8 cellular contexts compared by ENCODE assay signal in the genomic region with DNA sequence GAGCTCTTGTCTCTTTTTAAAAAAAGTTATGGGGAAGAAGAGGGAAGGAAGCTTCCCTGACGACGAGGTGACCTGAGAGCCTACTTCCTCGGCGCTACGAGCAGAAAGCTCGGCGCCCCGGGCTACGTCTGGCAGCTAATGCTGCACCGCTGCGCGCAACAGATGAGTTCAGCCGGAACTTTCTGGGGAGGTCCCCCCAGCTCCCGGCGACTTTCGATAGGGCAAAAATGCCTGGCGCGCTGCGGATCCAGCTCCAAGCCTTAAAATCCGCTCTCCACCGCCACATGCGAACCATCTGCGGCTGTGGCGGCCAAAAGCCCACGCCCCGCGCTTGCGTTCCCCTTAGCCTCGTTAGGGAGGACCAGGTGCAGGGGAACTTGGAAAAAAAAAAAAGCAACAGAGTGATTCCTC. TPM values are rescaled to one million over a fixed set of nuclear protein-coding genes. Genes with fewer than 3 reads are reported as not detected.
DNase-seq lines count a peak whose midpoint lies in the region; ATAC-seq and TF ChIP-seq lines count a peak whose summit lies in the region.

No MANE protein-coding gene starts in this region.

- intact Hi-C loops in PC-9 (cut with micrococcal nuclease; ENCODE audit: unreplicated experiment): loop anchor here (1.0 to 2.0 kb wide), 2 partner anchors 15 to 63 kb away; a partner anchor contains a TSS
- intact Hi-C loops in activated T-helper 1 cell treated with anti-CD3 and anti-CD28 coated beads, Interleukin-12 subunit alpha, Interleukin-12 subunit beta, Interleukin-2, Interleukin-4 antibody, amounts not matched to agents 30 ng/mL and 10 ng/mL and 1 ng/mL, durations not matched to agents 14 hours and 24 hours and 36 hours (cut with micrococcal nuclease): loop anchor here (1.0 to 5.0 kb wide), 7 partner anchors 14 to 800 kb away; a partner anchor contains a TSS
- intact Hi-C loops in stomach (cut with DNase I; ENCODE audit: low total_unique reads): no loop called here

- H3K79me2 ChIP-seq in ACC112 (ENCODE audit: control insufficient read depth, insufficient read depth, low read length, unreplicated experiment): peaks cover 49% of the 10 kb centered on the region
- peaks cover 45% of the 10 kb centered on the region for H3K79me2 ChIP-seq in PC-9 (ENCODE audit: low read depth)
- H3K79me2 ChIP-seq in fibroblast of lung (ENCODE audit: control insufficient read depth, insufficient read depth, low read length): peaks cover 46% of the 10 kb centered on the region

- H3K4me1 Mint-ChIP-seq in activated T-helper 1 cell treated with anti-CD3 and anti-CD28 coated beads, Interleukin-12 subunit alpha, Interleukin-12 subunit beta, Interleukin-2, Interleukin-4 antibody, amounts not matched to agents 30 ng/mL and 10 ng/mL and 1 ng/mL, durations not matched to agents 14 hours and 24 hours and 36 hours (ENCODE audit: low read depth): peaks cover 50% of the 10 kb centered on the region
- peaks cover 15 to 30% of the 10 kb centered on the region in 2 donors for H3K4me1 Mint-ChIP-seq in natural killer cell treated with Interleukin-12 subunit alpha and Interleukin-12 subunit beta and Interleukin-15 and Interleukin-18, amount 100 ng/mL, for 72 hours (ENCODE audit: low read depth in 2 of 2)

- POLR2A ChIA-PET in PC-9 (lab: Charles Lee; ENCODE audit: unreplicated experiment): interaction anchor here (0.6 to 1.7 kb wide), 5 partner anchors 13 to 364 kb away, joined by 3 to 30 read pairs (median 4); no protein-coding TSS in a partner anchor

- peaks cover 15% of the 10 kb centered on the region for H3K36me3 Mint-ChIP-seq in activated T-helper 1 cell treated with anti-CD3 and anti-CD28 coated beads, Interleukin-12 subunit alpha, Interleukin-12 subunit beta, Interleukin-2, Interleukin-4 antibody, amounts not matched to agents 30 ng/mL and 10 ng/mL and 1 ng/mL, durations not matched to agents 14 hours and 24 hours and 36 hours (ENCODE audit: low read depth)
- no peaks in the 10 kb centered on the region for H3K36me3 Mint-ChIP-seq in natural killer cell treated with Interleukin-12 subunit alpha and Interleukin-12 subunit beta and Interleukin-15 and Interleukin-18, amount 100 ng/mL, for 72 hours

- H3K9me3 Mint-ChIP-seq in activated T-helper 1 cell treated with anti-CD3 and anti-CD28 coated beads, Interleukin-12 subunit alpha, Interleukin-12 subunit beta, Interleukin-2, Interleukin-4 antibody, amounts not matched to agents 30 ng/mL and 10 ng/mL and 1 ng/mL, durations not matched to agents 14 hours and 24 hours and 36 hours: no peaks in the 10 kb centered on the region
- no peaks in the 10 kb centered on the region for H3K9me3 Mint-ChIP-seq in natural killer cell treated with Interleukin-12 subunit alpha and Interleukin-12 subunit beta and Interleukin-15 and Interleukin-18, amount 100 ng/mL, for 72 hours

- no peak for TF ChIP-seq EP300 in stomach (IDR thresholded peaks at IDR 0.05)

- H3K27ac Mint-ChIP-seq in activated T-helper 1 cell treated with anti-CD3 and anti-CD28 coated beads, Interleukin-12 subunit alpha, Interleukin-12 subunit beta, Interleukin-2, Interleukin-4 antibody, amounts not matched to agents 30 ng/mL and 10 ng/mL and 1 ng/mL, durations not matched to agents 14 hours and 24 hours and 36 hours: peak overlapping the region; percentile 94
- peak overlapping the region; percentile 84 to 97 for H3K27ac Mint-ChIP-seq in natural killer cell treated with Interleukin-12 subunit alpha and Interleukin-12 subunit beta and Interleukin-15 and Interleukin-18, amount 100 ng/mL, for 72 hours

- peak overlapping the region; percentile 96 for H3K4me3 Mint-ChIP-seq in activated T-helper 1 cell treated with anti-CD3 and anti-CD28 coated beads, Interleukin-12 subunit alpha, Interleukin-12 subunit beta, Interleukin-2, Interleukin-4 antibody, amounts not matched to agents 30 ng/mL and 10 ng/mL and 1 ng/mL, durations not matched to agents 14 hours and 24 hours and 36 hours
- H3K4me3 Mint-ChIP-seq in natural killer cell treated with Interleukin-12 subunit alpha and Interleukin-12 subunit beta and Interleukin-15 and Interleukin-18, amount 100 ng/mL, for 72 hours: peak overlapping the region; percentile 94

- H3K27me3 ChIP-seq in ACC112 (ENCODE audit: insufficient read depth, low read length) (no peaks in the 10 kb centered on the region), PC-9 (ENCODE audit: insufficient read depth, low read depth) (no peaks in the 10 kb centered on the region), fibroblast of lung (ENCODE audit: control insufficient read depth, insufficient read depth, low read length) (no peaks in the 10 kb centered on the region), stomach (no peaks in the 10 kb centered on the region)

- no peaks in the 10 kb centered on the region for H3K9me2 ChIP-seq in PC-9 (ENCODE audit: insufficient read depth)

- H3K27me3 Mint-ChIP-seq in activated T-helper 1 cell treated with anti-CD3 and anti-CD28 coated beads, Interleukin-12 subunit alpha, Interleukin-12 subunit beta, Interleukin-2, Interleukin-4 antibody, amounts not matched to agents 30 ng/mL and 10 ng/mL and 1 ng/mL, durations not matched to agents 14 hours and 24 hours and 36 hours (ENCODE audit: insufficient read depth): peaks cover 2% of the 10 kb centered on the region
- no peaks in the 10 kb centered on the region for H3K27me3 Mint-ChIP-seq in natural killer cell treated with Interleukin-12 subunit alpha and Interleukin-12 subunit beta and Interleukin-15 and Interleukin-18, amount 100 ng/mL, for 72 hours

- no peak for TF ChIP-seq CTCF in PC-9 (conservative IDR thresholded peaks at IDR 0.05)
- no peak for TF ChIP-seq CTCF in fibroblast of lung (conservative IDR thresholded peaks at IDR 0.05 in 1 of 2, IDR thresholded peaks at IDR 0.05 in 1 of 2; ENCODE audit: low read depth in 1 of 2, low read length in 2 of 2)
- no peak for TF ChIP-seq CTCF in stomach (IDR thresholded peaks at IDR 0.05)

- H3K4me3 ChIP-seq in ACC112 (ENCODE audit: low read depth, low read length) (peak overlapping the region; percentile 94), PC-9 (peak overlapping the region; percentile 93), fibroblast of lung (replicated peaks in 1 of 4; ENCODE audit: control extremely low read depth in 1 of 4, insufficient read depth in 1 of 4, low read depth in 3 of 4, low read length in 4 of 4) (peak overlapping the region; percentile 35 to 99 (median 94)), stomach (peak overlapping the region; percentile 66 to 91 (median 84))

- H3K4me2 ChIP-seq in PC-9: peak overlapping the region; percentile 88
- H3K4me2 ChIP-seq in fibroblast of lung (ENCODE audit: extremely low read depth, insufficient read depth, low read length): peak overlapping the region; percentile 94

- TF ChIP-seq POLR2A in stomach (IDR thresholded peaks at IDR 0.05): peak in 1 of 4 donors; percentile 25

- BruUV-seq in PC-9 (replicated peaks; lab: Mats Ljungman, UMichigan): no TSS peak

- H3K36me3 ChIP-seq in ACC112 (ENCODE audit: insufficient read depth, low read length) (no peaks in the 10 kb centered on the region), PC-9 (ENCODE audit: low read depth) (no peaks in the 10 kb centered on the region), fibroblast of lung (ENCODE audit: control insufficient read depth, insufficient read depth, low read length) (no peaks in the 10 kb centered on the region), stomach (peaks cover 0 to 12% (median 5%) of the 10 kb centered on the region in 4 donors)

- peaks cover 32% of the 10 kb centered on the region for H3F3A ChIP-seq in PC-9 (ENCODE audit: insufficient read depth, low read depth)

- 0% methylated on average over 21 to 29 of the region's 29 CpGs for WGBS in stomach, 5 donors

- CTCF ChIA-PET in PC-9 (lab: Charles Lee): interaction anchor here (0.6 to 2.0 kb wide), 7 partner anchors 13 to 743 kb away, joined by 3 to 16 read pairs (median 4); a partner anchor contains a TSS

- H3K9me3 ChIP-seq in PC-9 (ENCODE audit: insufficient read depth, low read depth) (no peaks in the 10 kb centered on the region), fibroblast of lung (ENCODE audit: control insufficient read depth, insufficient read depth, low read depth, low read length) (no peaks in the 10 kb centered on the region), stomach (no peaks in the 10 kb centered on the region)

- H4K20me1 ChIP-seq in PC-9 (ENCODE audit: insufficient read depth) (no peaks in the 10 kb centered on the region), fibroblast of lung (ENCODE audit: control insufficient read depth, extremely low read depth, insufficient read depth, low read length) (no peaks in the 10 kb centered on the region)

- H3K9ac ChIP-seq in fibroblast of lung (ENCODE audit: insufficient read depth, low read length): peak overlapping the region; percentile 93

- ATAC-seq in GM18520 (IDR thresholded peaks at IDR 0.05; ENCODE audit: unreplicated experiment) (peak; percentile 19), HG03139 (IDR thresholded peaks at IDR 0.05; ENCODE audit: unreplicated experiment) (peak; percentile 27)
- ATAC-seq in natural killer cell treated with Interleukin-12 subunit alpha and Interleukin-12 subunit beta and Interleukin-15 and Interleukin-18, amount 100 ng/mL, for 72 hours: peak; percentile 63 to 64

- peaks cover 16% of the 10 kb centered on the region for H3K4me1 ChIP-seq in ACC112 (ENCODE audit: control insufficient read depth, insufficient read depth, low read length, unreplicated experiment)
- peaks cover 18% of the 10 kb centered on the region for H3K4me1 ChIP-seq in PC-9 (replicated peaks; ENCODE audit: insufficient read depth)
- H3K4me1 ChIP-seq in fibroblast of lung (ENCODE audit: control insufficient read depth, extremely low read depth, insufficient read depth, low read length): peaks cover 4% of the 10 kb centered on the region
- peaks cover 7 to 40% (median 30%) of the 10 kb centered on the region in 4 donors for H3K4me1 ChIP-seq in stomach

- H3K27ac ChIP-seq in ACC112 (ENCODE audit: low read depth, low read length) (peak overlapping the region; percentile 85), PC-9 (peak overlapping the region; percentile 65), fibroblast of lung (ENCODE audit: insufficient read depth, low read length) (peak overlapping the region; percentile 67), stomach (peak overlapping the region; percentile 94 to 98 (median 97))

- DNase-seq in PC-9 (peak; percentile 70 to 71), fibroblast of lung (ENCODE audit: low read depth in 2 of 2) (peak; percentile 67 to 71), stomach (peak; percentile 75)
- DNase-seq in activated T-helper 1 cell treated with anti-CD3 and anti-CD28 coated beads, Interleukin-12 subunit alpha, Interleukin-12 subunit beta, Interleukin-2, Interleukin-4 antibody, amounts not matched to agents 30 ng/mL and 10 ng/mL and 1 ng/mL, durations not matched to agents 14 hours and 24 hours and 36 hours (ENCODE audit: low spot score): peak; percentile 70
- peak; percentile 87 for DNase-seq in natural killer cell treated with Interleukin-12 subunit alpha and Interleukin-12 subunit beta and Interleukin-15 and Interleukin-18, amount 100 ng/mL, for 72 hours (ENCODE audit: low spot score)

- H2AFZ ChIP-seq in ACC112 (ENCODE audit: low read length, unreplicated experiment) (peak overlapping the region; percentile 2), PC-9 (peak overlapping the region; percentile 90), fibroblast of lung (ENCODE audit: low read length) (peak overlapping the region; percentile 52)

RNA-seq across cellular contexts. Expression of a gene that starts 0.6 kb away (rescaled TPM):
- total RNA-seq in PC-9 (2021) (21.0 and 25.5 TPM in 2 replicates), fibroblast of lung (147 and 179 TPM in 2 replicates), stomach (10 to 100 TPM; 11.7 to 68.3 (median 26.8) TPM)
- total RNA-seq in activated T-helper 1 cell treated with anti-CD3 and anti-CD28 coated beads, Interleukin-12 subunit alpha, Interleukin-12 subunit beta, Interleukin-2, Interleukin-4 antibody, amounts not matched to agents 30 ng/mL and 10 ng/mL and 1 ng/mL, durations not matched to agents 14 hours and 24 hours and 36 hours: 52.8 and 54.5 TPM in 2 replicates
- polyA plus RNA-seq in fibroblast of lung (89.1 and 226 TPM in 2 replicates), stomach (10 to 100 TPM in 2 of 3 donors, 1 to 10 TPM in 1; 9.4 to 20.2 (median 10.1) TPM)
- 64.6 and 153 TPM in 2 replicates for polyA plus RNA-seq in fibroblast of lung (2012)
- 7.0 and 12.5 TPM in 2 replicates for polyA minus RNA-seq in fibroblast of lung (ENCODE audit: low replicate concordance)
- total RNA-seq in natural killer cell treated with Interleukin-12 subunit alpha and Interleukin-12 subunit beta and Interleukin-15 and Interleukin-18, amount 100 ng/mL, for 72 hours: 10 to 100 TPM; 30.8 to 61.1 TPM

RNA-seq across cellular contexts. Expression of a gene that starts 14.2 kb away (rescaled TPM):
- total RNA-seq in PC-9 (2021) (5.2 TPM in 2 replicates), fibroblast of lung (2.1 and 2.6 TPM in 2 replicates), stomach (10 to 100 TPM in 1 of 5 donors, 1 to 10 TPM in 2, under 1 TPM in 1, not detected in 1; 0.45 to 17.7 (median 1.6) TPM)
- total RNA-seq in activated T-helper 1 cell treated with anti-CD3 and anti-CD28 coated beads, Interleukin-12 subunit alpha, Interleukin-12 subunit beta, Interleukin-2, Interleukin-4 antibody, amounts not matched to agents 30 ng/mL and 10 ng/mL and 1 ng/mL, durations not matched to agents 14 hours and 24 hours and 36 hours: 0.81 and 0.83 TPM in 2 replicates
- polyA plus RNA-seq in fibroblast of lung (1.3 and 1.8 TPM in 2 replicates), stomach (1 to 10 TPM; 1.2 to 5.8 (median 2.2) TPM)
- 1.5 and 2.0 TPM in 2 replicates for polyA plus RNA-seq in fibroblast of lung (2012)
- polyA minus RNA-seq in fibroblast of lung (ENCODE audit: low replicate concordance): not detected in 2 replicates
- total RNA-seq in natural killer cell treated with Interleukin-12 subunit alpha and Interleukin-12 subunit beta and Interleukin-15 and Interleukin-18, amount 100 ng/mL, for 72 hours: 1 to 10 TPM; 1.1 to 1.3 TPM

Comparison
In these comparisons a context has a peak if more than half of its experiments do, and no peak if none do; other contexts are left out.
1. Peak in every context shown above with its lines: DNase-seq, ATAC-seq, H3K4me3 ChIP-seq and H3K27ac ChIP-seq.
2. H2AFZ ChIP-seq: peak in every context shown above with its lines; median percentile 90 in PC-9; 52 in fibroblast of lung; 2 in ACC112.